8 cellular contexts compared by ENCODE assay signal in genomic region chr4:183659919-183660318, GRCh38. TPM values are rescaled to one million over a fixed set of nuclear protein-coding genes. Genes with fewer than 3 reads are reported as not detected.
DNase-seq lines count a peak whose midpoint lies in the region; ATAC-seq, FAIRE-seq and TF ChIP-seq lines count a peak whose summit lies in the region.

No MANE protein-coding gene starts in this region.

- H3K36me3 ChIP-seq in HEK293 (ENCODE audit: control insufficient read depth in 2 of 2, insufficient read depth in 1 of 2, low read length in 2 of 2) (peaks cover 0 to 17% of the 10 kb centered on the region in 2 experiments; a peak in 2 of 3 replicates), GM12878 (ENCODE audit: control insufficient read depth in 2 of 2, insufficient read depth in 2 of 2, low read length in 1 of 2) (peaks cover 0 to 3% of the 10 kb centered on the region in 2 experiments; a peak in 1 of 4 replicates), vagina (no peaks in the 10 kb centered on the region)

- TF ChIP-seq CTCF in AG04449 (IDR thresholded peaks at IDR 0.05; ENCODE audit: insufficient read depth, low read length, missing control alignments) (no peak), HEK293 (tag by site-specific recombination; IDR thresholded peaks at IDR 0.05) (no peak), GM12878 (IDR thresholded peaks at IDR 0.05 in 2 of 3, conservative IDR thresholded peaks at IDR 0.05 in 1 of 3; ENCODE audit: control insufficient read depth in 2 of 3, extremely low read depth in 1 of 3, insufficient read depth in 1 of 3, low read depth in 3 of 3, low read length in 3 of 3) (no peak), vagina (IDR thresholded peaks at IDR 0.05) (no peak), GM10266 (IDR thresholded peaks at IDR 0.05; ENCODE audit: control insufficient read depth, insufficient read depth, low read depth, missing control alignments) (no peak)

- CTCF ChIA-PET in AG04449 (lab: Yijun Ruan, JAX) (interaction anchor here (0.7 to 1.2 kb wide), 5 partner anchors 10 to 190 kb away, joined by 3 to 4 read pairs (median 4); no protein-coding TSS in a partner anchor), HEK293 (lab: Yijun Ruan, JAX) (no interaction called here), GM12878 (lab: Yijun Ruan, JAX) (interaction anchor here (1.0 to 1.5 kb wide), 3 partner anchors 17 to 25 kb away, joined by 3 to 4 read pairs (median 3); no protein-coding TSS in a partner anchor)

- POLR2A ChIA-PET in AG04449 (lab: Yijun Ruan, JAX) (interaction anchor here (1.0 kb wide), 1 partner anchor 196 kb away, joined by 6 read pairs; no protein-coding TSS in a partner anchor), HEK293 (lab: Yijun Ruan, JAX) (no interaction called here), GM12878 (lab: Charles Lee) (no interaction called here)

- H3K27me3 ChIP-seq in GM12878 (replicated peaks in 1 of 2; ENCODE audit: control insufficient read depth in 2 of 2, insufficient read depth in 2 of 2, low read length in 1 of 2): no peaks in the 10 kb centered on the region
- no peaks in the 10 kb centered on the region for H3K27me3 ChIP-seq in vagina

- ATAC-seq in GM12878: no peak
- ATAC-seq in memory B cell (ENCODE audit: low read depth): no peak
- ATAC-seq in GM21737 (IDR thresholded peaks at IDR 0.05; ENCODE audit: unreplicated experiment): no peak
- no peak for ATAC-seq in GM21825 (IDR thresholded peaks at IDR 0.05; ENCODE audit: unreplicated experiment)

- peak overlapping the region; percentile 89 for H3K4me3 Mint-ChIP-seq in memory B cell

- no peak for TF ChIP-seq RAD21 in GM12878 (IDR thresholded peaks at IDR 0.05; ENCODE audit: insufficient read depth, low read depth, low read length)

- TSS peak; percentile 83 for BruUV-seq in GM12878 (replicated peaks; lab: Mats Ljungman, UMichigan)

- H3K4me1 ChIP-seq in HEK293 (ENCODE audit: control insufficient read depth, insufficient read depth, low read length) (no peaks in the 10 kb centered on the region), GM12878 (ENCODE audit: control insufficient read depth, insufficient read depth, low read length) (no peaks in the 10 kb centered on the region), vagina (peaks cover 31% of the 10 kb centered on the region)

- peak overlapping the region; percentile 73 for H2AFZ ChIP-seq in GM12878 (ENCODE audit: control insufficient read depth, low read depth, low read length)

- H3K36me3 Mint-ChIP-seq in memory B cell: peaks cover 5% of the 10 kb centered on the region

- peak overlapping the region; percentile 94 for H3K9ac ChIP-seq in GM12878 (ENCODE audit: control insufficient read depth, insufficient read depth, low read length)

- no peaks in the 10 kb centered on the region for H4K20me1 ChIP-seq in GM12878 (ENCODE audit: control insufficient read depth, insufficient read depth)

- no peak for DNase-seq in AG04449 (ENCODE audit: low read depth, low spot score)
- no peak for DNase-seq in GM12878 (ENCODE audit: low read depth, low spot score)
- no peak for DNase-seq in memory B cell (ENCODE audit: low spot score in 2 of 2)
- no peak for DNase-seq in vagina (ENCODE audit: extremely low spot score in 2 of 2)
- DNase-seq in GM10266 (ENCODE audit: extremely low spot score): no peak

- in situ Hi-C loops in GM12878 (cut with MboI): no loop called here

- under 1% methylated on average over 10 of the region's 10 CpGs for WGBS in GM12878 (ENCODE audit: insufficient coverage, insufficient replicate concordance, low lambda C conversion rate, missing lambda C conversion rate)

- intact Hi-C loops in GM12878 (cut with micrococcal nuclease; ENCODE audit: unreplicated experiment) (loop anchor here (2.0 kb wide), 1 partner anchor 155 kb away; the partner anchor contains the start of gene ING2), vagina (cut with DNase I) (loop anchor here (10.0 kb wide), 1 partner anchor 155 kb away; the partner anchor contains the start of gene ING2)

- H3K27me3 Mint-ChIP-seq in memory B cell: no peaks in the 10 kb centered on the region

- H3K4me3 ChIP-seq in AG04449 (ENCODE audit: low read depth, low read length): peak overlapping the region; percentile 55
- H3K4me3 ChIP-seq in HEK293 (ENCODE audit: low read depth, low read length): peak overlapping the region; percentile 49
- H3K4me3 ChIP-seq in GM12878: peak overlapping the region; percentile 80
- peak overlapping the region; percentile 73 to 78 for H3K4me3 ChIP-seq in vagina

- H3K9me3 Mint-ChIP-seq in memory B cell: no peaks in the 10 kb centered on the region

- no peak for FAIRE-seq in GM12878 (lab: Jason Lieb, UNC)

- H3K4me2 ChIP-seq in GM12878 (ENCODE audit: control insufficient read depth, insufficient read depth): peak overlapping the region; percentile 97

- no peaks in the 10 kb centered on the region for H3K9me3 ChIP-seq in HEK293 (ENCODE audit: control insufficient read depth, insufficient read depth, low read depth, low read length)
- no peaks in the 10 kb centered on the region for H3K9me3 ChIP-seq in GM12878 (replicated peaks; ENCODE audit: control insufficient read depth, insufficient read depth, low read length)
- H3K9me3 ChIP-seq in vagina: no peaks in the 10 kb centered on the region

- H3K27ac ChIP-seq in HEK293 (ENCODE audit: extremely low read depth, low read depth, low read length): peak overlapping the region; percentile 78
- peak overlapping the region; percentile 84 for H3K27ac ChIP-seq in GM12878 (ENCODE audit: control insufficient read depth, insufficient read depth)
- H3K27ac ChIP-seq in vagina: peak overlapping the region; percentile 86

- SMC1A ChIA-PET in GM12878 (lab: Charles Lee; ENCODE audit: uncharacterized antibody, unreplicated experiment): interaction anchor here (1.5 to 2.4 kb wide), 2 partner anchors 15 to 20 kb away, joined by 3 to 5 read pairs; no protein-coding TSS in a partner anchor

- H3K4me1 Mint-ChIP-seq in memory B cell: peaks cover 17% of the 10 kb centered on the region

- no peak for TF ChIP-seq EP300 in GM12878 (IDR thresholded peaks at IDR 0.05; ENCODE audit: borderline replicate concordance in 1 of 2, control insufficient read depth in 1 of 2, low read depth in 2 of 2, low read length in 2 of 2)

- H3K79me2 ChIP-seq in GM12878 (ENCODE audit: control insufficient read depth, insufficient read depth, low read length): peaks cover 35% of the 10 kb centered on the region

- RAD21 ChIA-PET in GM12878 (lab: Charles Lee; ENCODE audit: unreplicated experiment): no interaction called here

- H3K27ac Mint-ChIP-seq in memory B cell: peak overlapping the region; percentile 96

- TF ChIP-seq POLR2A in GM12878 (IDR thresholded peaks at IDR 0.05; ENCODE audit: low read depth, low read length) (no peak), vagina (IDR thresholded peaks at IDR 0.05) (no peak)

TF ChIP-seq in HEK293, 187 proteins besides CTCF, POLR2A, EP300 and RAD21:
- TF ChIP-seq ZNF211 (tag by site-specific recombination; IDR thresholded peaks at IDR 0.05; ENCODE audit: low read depth) (no peak), PRDM1 (tag by site-specific recombination; IDR thresholded peaks at IDR 0.05) (peak; percentile 27; the same call in 1 of the 2 replicates), ZNF837 (tag by site-specific recombination; IDR thresholded peaks at IDR 0.05) (no peak), ZBTB17 (tag by site-specific recombination; IDR thresholded peaks at IDR 0.05) (peak; percentile 68)

RNA-seq across cellular contexts. Expression of gene TRAPPC11, which starts 0.8 kb away (rescaled TPM):
- total RNA-seq in GM12878 (2013; cell fraction: nucleolus; rRNA removed): 108 and 122 TPM in 2 replicates
- total RNA-seq in GM12878 (2014; rRNA removed) (22.4 and 31.4 TPM in 2 replicates), GM12878 (2014; rRNA removed; fragmentation: Illumina TruSeq; extraction: Trizol) (28.1 and 28.8 TPM in 2 replicates), GM12878 (2021) (24.5 and 26.2 TPM in 2 replicates), vagina (40.3 TPM)
- 9.1 TPM for polyA plus RNA-seq in GM12878 (2011; ENCODE audit: low read depth)
- polyA plus RNA-seq in GM12878 (2011; rRNA removed) (40.5 and 59.9 TPM in 2 replicates), GM12878 (2014; fragmentation: Illumina TruSeq; extraction: Trizol) (36.1 and 40.5 TPM in 2 replicates), GM12878 (2014; fragmentation: Nextera tagmentation; extraction: Ambion mirVana) (1 to 10 TPM; 7.3 to 10.0 TPM), GM12878 (2014; rRNA removed) (17.7 and 20.4 TPM in 2 replicates), GM12878 (2016; fragmentation: Nextera tagmentation; extraction: Ambion mirVana) (10 to 100 TPM; 20.0 to 22.2 TPM)
- 21.3 and 30.6 TPM in 2 replicates for polyA plus RNA-seq in GM12878 (2011; cell fraction: cytosol; rRNA removed)
- 31.2 and 32.5 TPM in 2 replicates for polyA plus RNA-seq in GM12878 (2011; cell fraction: nucleus; rRNA removed)
- polyA plus RNA-seq in GM12878 (2012): 12.2 and 16.2 TPM in 2 replicates
- 51.9 and 60.3 TPM in 2 replicates for polyA minus RNA-seq in GM12878 (2011; rRNA and poly(A)+ RNA removed)
- 20.2 and 21.9 TPM in 2 replicates for polyA minus RNA-seq in GM12878 (2011; cell fraction: cytosol; rRNA and poly(A)+ RNA removed)
- polyA minus RNA-seq in GM12878 (2011; cell fraction: nucleus; rRNA and poly(A)+ RNA removed): 20.1 and 27.7 TPM in 2 replicates

RNA-seq across cellular contexts. Expression of gene RWDD4, which starts 0.9 kb away (rescaled TPM):
- total RNA-seq in GM12878 (2013; cell fraction: nucleolus; rRNA removed): 8.2 and 17.7 TPM in 2 replicates
- total RNA-seq in GM12878 (2014; rRNA removed) (21.8 and 23.9 TPM in 2 replicates), GM12878 (2014; rRNA removed; fragmentation: Illumina TruSeq; extraction: Trizol) (23.1 and 23.6 TPM in 2 replicates), GM12878 (2021) (18.6 TPM in 2 replicates), vagina (18.2 TPM)
- 3.9 TPM for polyA plus RNA-seq in GM12878 (2011; ENCODE audit: low read depth)
- polyA plus RNA-seq in GM12878 (2011; rRNA removed) (19.2 and 26.2 TPM in 2 replicates), GM12878 (2014; fragmentation: Illumina TruSeq; extraction: Trizol) (20.7 and 30.5 TPM in 2 replicates), GM12878 (2014; fragmentation: Nextera tagmentation; extraction: Ambion mirVana) (10 to 100 TPM; 11.2 to 12.2 TPM), GM12878 (2014; rRNA removed) (15.3 and 15.8 TPM in 2 replicates), GM12878 (2016; fragmentation: Nextera tagmentation; extraction: Ambion mirVana) (10 to 100 TPM; 36.3 to 37.8 TPM)
- 5.1 and 5.8 TPM in 2 replicates for polyA plus RNA-seq in GM12878 (2011; cell fraction: cytosol; rRNA removed)
- 3.7 and 4.1 TPM in 2 replicates for polyA plus RNA-seq in GM12878 (2011; cell fraction: nucleus; rRNA removed)
- polyA plus RNA-seq in GM12878 (2012): 9.0 and 10.2 TPM in 2 replicates
- 1.8 and 3.1 TPM in 2 replicates for polyA minus RNA-seq in GM12878 (2011; rRNA and poly(A)+ RNA removed)
- polyA minus RNA-seq in GM12878 (2011; cell fraction: cytosol; rRNA and poly(A)+ RNA removed): 3.8 and 5.7 TPM in 2 replicates
- polyA minus RNA-seq in GM12878 (2011; cell fraction: nucleus; rRNA and poly(A)+ RNA removed): 1.8 and 6.2 TPM in 2 replicates
